18 cellular contexts compared by ENCODE assay signal in genomic region chr5:19660679-19661078, GRCh38.
"Had no signal": no experiment of that assay in that cellular context is flagged by ENCODE, and none has a peak within 500 bp of the region (broad histone marks: within the 10 kb centered on the region; RNA-seq: fewer than 3 reads in every experiment).

No MANE protein-coding gene starts in this region.

- H3K36me3 ChIP-seq: SJCRH30 had no signal

- DNase-seq: NCI-H1092, NCI-H1105 treated with DMSO at 0.1 percent for 48 hours, NCI-H1417 treated with DMSO at 0.1 percent for 48 hours, NCI-H146, NCI-H1694 treated with DMSO at 0.1 percent for 48 hours, NCI-H1930, NCI-H2081, NCI-H2107, NCI-H345, NCI-H446 treated with DMSO at 0.1 percent for 48 hours, NCI-H510A treated with DMSO at 0.1 percent for 48 hours, NCI-H526, SHP77 treated with DMSO at 0.1 percent for 48 hours, SJCRH30 had no signal

- FAIRE-seq: K562 had no signal

- ATAC-seq: K562, Panc1, Right ventricle myocardium inferior, SK-N-SH treated with all-trans-retinoic acid at 6 μM for 48 hours had no signal

- H3K27me3 ChIP-seq: SJCRH30 had no signal

- H3K4me1 ChIP-seq: SJCRH30 had no signal

- H3K27ac ChIP-seq: SJCRH30 had no signal

- H3K4me3 ChIP-seq: K562, SJCRH30 had no signal

- H3K9me3 ChIP-seq: SJCRH30 had no signal
